In genomic region chr19:49085020-49085867, GRCh38 we compare ENCODE assay signal across 8 cellular contexts. TPM values are rescaled to one million over a fixed set of nuclear protein-coding genes. Genes with fewer than 3 reads are reported as not detected.
A peak's percentile ranks its signal among the peaks of the same experiment; 100 is the strongest.
DNase-seq lines count a peak whose midpoint lies in the region; ATAC-seq and TF ChIP-seq lines count a peak whose summit lies in the region.

Gene SNRNP70 (plus strand): TSS chr19:49085451. CDS start chr19:49086415, 964 bp downstream.

- no peak for TF ChIP-seq CTCF in CD4-positive, alpha-beta T cell (IDR thresholded peaks at IDR 0.05)
- TF ChIP-seq CTCF in lung (IDR thresholded peaks at IDR 0.05; ENCODE audit: control extremely low read depth, extremely low read depth): no peak

- peak within 1 kb of the TSS; percentile 94 for H3K4me3 ChIP-seq in lung

- H3K36me3 ChIP-seq in lung (ENCODE audit: control insufficient read depth in 2 of 2, insufficient read depth in 2 of 2, low read length in 2 of 2): peaks cover 5 to 16% of the 10 kb centered on the region in 2 donors

- peaks cover 36% of the 10 kb centered on the region for H3K4me1 Mint-ChIP-seq in CD4-positive, alpha-beta T cell (ENCODE audit: low read depth)

- H3K9me3 Mint-ChIP-seq in CD4-positive, alpha-beta T cell: no peaks in the 10 kb centered on the region

- H3K27ac ChIP-seq in CD4-positive, alpha-beta T cell (ENCODE audit: low read depth, low read length): peak within 1 kb of the TSS; percentile 75
- peak within 1 kb of the TSS; percentile 92 to 93 for H3K27ac ChIP-seq in lung (ENCODE audit: low read depth in 1 of 2, low read length in 1 of 2)

- WGBS in lung, 2 donors: 0% methylated on average over 83 to 89 of the region's 89 CpGs

- peaks cover 43% of the 10 kb centered on the region for H3K36me3 Mint-ChIP-seq in CD4-positive, alpha-beta T cell (ENCODE audit: low read depth)

- ATAC-seq in CD4-positive, alpha-beta T cell (ENCODE audit: poor library complexity): peak; percentile 92
- peak; percentile 83 for ATAC-seq in GM19455 (IDR thresholded peaks at IDR 0.05; ENCODE audit: unreplicated experiment)
- peak; percentile 99 for ATAC-seq in lung (ENCODE audit: insufficient read depth, low FRiP score)

- no peaks in the 10 kb centered on the region for H3K27me3 ChIP-seq in CD4-positive, alpha-beta T cell (ENCODE audit: control insufficient read depth, insufficient read depth, low read length)
- H3K27me3 ChIP-seq in lung (ENCODE audit: control insufficient read depth, insufficient read depth): no peaks in the 10 kb centered on the region

- H3K9me3 ChIP-seq in CD4-positive, alpha-beta T cell (ENCODE audit: control insufficient read depth, low read length): no peaks in the 10 kb centered on the region
- H3K9me3 ChIP-seq in lung (ENCODE audit: control insufficient read depth in 2 of 2, insufficient read depth in 1 of 2, low read length in 1 of 2): peaks cover 0 to 1% of the 10 kb centered on the region in 2 donors

- peak within 1 kb of the TSS; percentile 87 for H3K27ac Mint-ChIP-seq in CD4-positive, alpha-beta T cell

- intact Hi-C loops in CD4-positive, alpha-beta T cell (cut with DNase I, micrococcal nuclease): loop anchor here in 1 of 2 experiments (10.0 kb wide), 2 partner anchors 400 to 1720 kb away; partner anchors contain the start of gene RPL13A

- DNase-seq in CD4-positive, alpha-beta T cell: peak; percentile 96 to 100 (median 99)
- DNase-seq in HS-27A (ENCODE audit: low read depth): peak; percentile 96
- peak; percentile 92 for DNase-seq in NK-92 (lab: John Stamatoyannopoulos, UW; ENCODE audit: unreplicated experiment)
- DNase-seq in activated CD8-positive, alpha-beta memory T cell treated with anti-CD3 and anti-CD28 coated beads for 1 hour (ENCODE audit: extremely low read depth in 1 of 2, low read depth in 1 of 2): peak; percentile 95 to 99
- peak; percentile 98 for DNase-seq in effector CD4-positive, alpha-beta T cell
- peak; percentile 99 for DNase-seq in lung (ENCODE audit: low spot score)
- peak; percentile 97 to 99 (median 98) for DNase-seq in stimulated activated CD4-positive, alpha-beta T cell treated with anti-CD3 and anti-CD28 coated beads, TNF-alpha, amount 100 ng/mL, for 4 hours (ENCODE audit: low read depth in 3 of 3)

- CTCF ChIA-PET in CD4-positive, alpha-beta T cell (lab: Charles Lee): interaction anchor here (4.5 kb wide), 1 partner anchor 13 kb away, joined by 24 read pairs; no protein-coding TSS in a partner anchor

- peaks cover 4 to 9% of the 10 kb centered on the region in 2 donors for H3K4me1 ChIP-seq in lung (ENCODE audit: control insufficient read depth in 2 of 2, insufficient read depth in 2 of 2, low read length in 2 of 2)

- POLR2A ChIA-PET in CD4-positive, alpha-beta T cell (lab: Charles Lee): no interaction called here

- H3K4me3 Mint-ChIP-seq in CD4-positive, alpha-beta T cell: peak within 1 kb of the TSS; percentile 86

- peaks cover 5% of the 10 kb centered on the region for H3K27me3 Mint-ChIP-seq in CD4-positive, alpha-beta T cell

RNA-seq across cellular contexts. Expression of gene SNRNP70, which starts in this region (rescaled TPM):
- 100 to 1,000 TPM; 375 to 397 TPM for total RNA-seq in CD4-positive, alpha-beta T cell
- 100 to 1,000 TPM; 168 to 251 TPM for total RNA-seq in lung
- polyA plus RNA-seq in lung: 100 to 1,000 TPM; 143 to 191 TPM

Comparison
In these comparisons a context has a peak if more than half of its experiments do, and no peak if none do; other contexts are left out.
1. Peak in every context shown above with its lines: DNase-seq, ATAC-seq, H3K4me3 ChIP-seq and H3K27ac ChIP-seq.